Comparison of ENCODE assay signal across 8 cellular contexts in the genomic region with DNA sequence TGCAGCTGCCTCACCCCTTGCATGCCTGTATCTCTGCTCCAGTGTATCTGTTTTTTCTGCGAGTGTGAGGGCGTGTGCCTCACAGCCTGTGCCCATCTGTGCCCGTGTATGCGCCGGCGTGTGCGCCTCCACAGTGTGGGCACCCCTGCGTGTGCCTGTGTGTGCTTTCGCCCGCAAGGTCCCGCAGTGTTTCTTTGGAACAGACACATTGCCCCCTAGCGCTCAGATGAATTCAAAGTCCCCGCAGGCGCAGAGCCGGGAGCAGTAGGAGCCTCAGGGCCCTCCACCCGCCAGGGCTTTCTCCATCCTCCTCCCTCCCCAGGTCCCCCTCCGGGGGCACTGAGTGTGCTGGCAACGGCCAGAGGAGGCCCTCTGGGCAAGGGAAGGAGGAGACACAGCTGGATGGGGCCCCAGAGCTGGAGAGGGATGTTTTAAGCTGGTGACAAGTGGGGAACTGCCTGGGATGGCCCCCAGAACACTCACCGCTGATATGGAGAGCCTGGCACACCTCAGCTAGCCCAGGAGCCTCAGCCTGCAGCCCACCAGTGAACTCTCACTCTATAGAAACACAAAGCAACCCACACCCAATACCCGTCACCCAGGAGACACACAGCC. TPM values are rescaled to one million over a fixed set of nuclear protein-coding genes. Genes with fewer than 3 reads are reported as not detected.
DNase-seq lines count a peak whose midpoint lies in the region; ATAC-seq lines count a peak whose summit lies in the region.

No MANE protein-coding gene starts in this region.

- H3K27me3 Mint-ChIP-seq in activated naive CD8-positive, alpha-beta T cell treated with anti-CD3 and anti-CD28 coated beads for 36 hours, result peaks cover 43% of the 10 kb centered on the region

- intact Hi-C loops in left cardiac atrium (cut with DNase I), result loop anchor here (5.0 to 10.0 kb wide), 6 partner anchors 167 to 1120 kb away; no protein-coding TSS in a partner anchor

- H3K4me3 Mint-ChIP-seq in activated naive CD8-positive, alpha-beta T cell treated with anti-CD3 and anti-CD28 coated beads for 36 hours, result no peak overlapping the region

- no peaks in the 10 kb centered on the region for H3K9me3 Mint-ChIP-seq in activated naive CD8-positive, alpha-beta T cell treated with anti-CD3 and anti-CD28 coated beads for 36 hours

- H3K36me3 Mint-ChIP-seq in activated naive CD8-positive, alpha-beta T cell treated with anti-CD3 and anti-CD28 coated beads for 36 hours, result no peaks in the 10 kb centered on the region

- no peak overlapping the region for H3K27ac Mint-ChIP-seq in activated naive CD8-positive, alpha-beta T cell treated with anti-CD3 and anti-CD28 coated beads for 36 hours

- peak; percentile 38 to 43 for ATAC-seq in left cardiac atrium
- ATAC-seq in GM21619 (IDR thresholded peaks at IDR 0.05; ENCODE audit: unreplicated experiment), result no peak
- ATAC-seq in GM19463 (IDR thresholded peaks at IDR 0.05; ENCODE audit: unreplicated experiment), result no peak

- H3K4me1 Mint-ChIP-seq in activated naive CD8-positive, alpha-beta T cell treated with anti-CD3 and anti-CD28 coated beads for 36 hours, result peaks cover 10% of the 10 kb centered on the region

- in situ Hi-C loops in Caki2 (cut with HindIII; ENCODE audit: low pct_unique_long_range_greater_than_20kb, low sequenced_read_pairs), result no loop called here

- DNase-seq in Caki2 (ENCODE audit: low read depth) (peak; percentile 68), HUDEP-2 (lab: John Stamatoyannopoulos, UW; ENCODE audit: unreplicated experiment in 76 of 76) (peak in 48 of 76 experiments; percentile 5 to 56 (median 23)), RPMI8226 (peak; percentile 60), left cardiac atrium (peak; percentile 78), renal cortical epithelial cell (ENCODE audit: low read depth) (peak; percentile 36)
- peak; percentile 47 for DNase-seq in activated naive CD8-positive, alpha-beta T cell treated with anti-CD3 and anti-CD28 coated beads for 36 hours

RNA-seq across cellular contexts. Expression of gene MN1, which starts 3.2 kb away (rescaled TPM):
- total RNA-seq in Caki2 (2014; rRNA removed; shearing (Covaris generic); ENCODE audit: low replicate concordance), result 3.1 and 5.2 TPM in 2 replicates
- total RNA-seq in activated naive CD8-positive, alpha-beta T cell treated with anti-CD3 and anti-CD28 coated beads for 36 hours, result under 1 TPM; 0.06 TPM
- total RNA-seq in left cardiac atrium, result 10 to 100 TPM; 12.8 to 13.1 TPM
- total RNA-seq in renal cortical epithelial cell, result 0.17 and 0.85 TPM in 2 replicates

Comparison
In these comparisons a context has a peak if more than half of its experiments do, and no peak if none do; other contexts are left out.
1. DNase-seq: peak in every context shown above with its lines; median percentile 78 in left cardiac atrium; 68 in Caki2; 60 in RPMI8226; 47 in activated naive CD8-positive, alpha-beta T cell treated with anti-CD3 and anti-CD28 coated beads for 36 hours; 36 in renal cortical epithelial cell; 23 in HUDEP-2.
2. ATAC-seq: peak in left cardiac atrium (2 of 2); none in GM21619 (single experiment) and GM19463 (single experiment).